Comparison of ENCODE assay signal across 1 cellular context in genomic region chr16:2775765-2776499, GRCh38.
TF ChIP-seq lines count a peak whose summit lies in the region.

No MANE protein-coding gene starts in this region.

TF ChIP-seq in HEK293, 187 proteins besides CTCF, POLR2A, EP300 and RAD21 (continued from another document):
- TF ChIP-seq PRDM4 (tag by site-specific recombination; IDR thresholded peaks at IDR 0.05) (no peak), ZBTB6 (tag by site-specific recombination; IDR thresholded peaks at IDR 0.05) (peak; percentile 86)
